29 cellular contexts compared by ENCODE assay signal in genomic region chr2:17876590-17876989, GRCh38. TPM values are rescaled to one million over a fixed set of nuclear protein-coding genes. Genes with fewer than 3 reads are reported as not detected.
"Had no signal": no experiment of that assay in that cellular context is flagged by ENCODE, and none has a peak within 500 bp of the region (broad histone marks: within the 10 kb centered on the region; RNA-seq: fewer than 3 reads in every experiment).

No MANE protein-coding gene starts in this region.

- H3K4me1 ChIP-seq: parathyroid adenoma had no signal

- H3K4me3 ChIP-seq: gastroesophageal sphincter, suprapubic skin, tibial nerve had no signal

- H3K36me3 Mint-ChIP-seq: activated CD8-positive, alpha-beta memory T cell treated with anti-CD3 and anti-CD28 coated beads, Interleukin-2, amount 10 ng/mL, durations not matched to agents 7 days and 5 days; activated naive CD8-positive, alpha-beta T cell treated with anti-CD3 and anti-CD28 coated beads, Interleukin-2, amount 10 ng/mL, durations not matched to agents 7 days and 5 days; naive thymus-derived CD8-positive, alpha-beta T cell had no signal

- H3K4me3 Mint-ChIP-seq: activated CD8-positive, alpha-beta memory T cell treated with anti-CD3 and anti-CD28 coated beads, Interleukin-2, amount 10 ng/mL, durations not matched to agents 7 days and 5 days; activated CD8-positive, alpha-beta T cell treated with anti-CD3 and anti-CD28 coated beads, Interleukin-2, amount 10 ng/mL, durations not matched to agents 7 days and 5 days; activated naive CD8-positive, alpha-beta T cell treated with anti-CD3 and anti-CD28 coated beads, Interleukin-2, amount 10 ng/mL, durations not matched to agents 7 days and 5 days had no signal

- H3K27ac ChIP-seq: gastroesophageal sphincter, parathyroid adenoma, suprapubic skin, tibial nerve, WERI-Rb-1 had no signal

- H3K9me3 Mint-ChIP-seq: activated naive CD8-positive, alpha-beta T cell treated with anti-CD3 and anti-CD28 coated beads, Interleukin-2, amount 10 ng/mL, durations not matched to agents 7 days and 5 days; effector memory CD8-positive, alpha-beta T cell; T-helper 1 cell treated with Interleukin-12 subunit alpha and Interleukin-12 subunit beta and Interleukin-4 antibody, amounts not matched to agents 30 μg/mL and 1 μg/mL, for 36 hours had no signal

- H3K9me3 ChIP-seq: gastroesophageal sphincter, suprapubic skin, tibial nerve had no signal

- H3K27ac Mint-ChIP-seq: activated CD8-positive, alpha-beta memory T cell treated with anti-CD3 and anti-CD28 coated beads, Interleukin-2, amount 10 ng/mL, durations not matched to agents 7 days and 5 days; activated CD8-positive, alpha-beta T cell treated with anti-CD3 and anti-CD28 coated beads, Interleukin-2, amount 10 ng/mL, durations not matched to agents 7 days and 5 days; activated naive CD8-positive, alpha-beta T cell treated with anti-CD3 and anti-CD28 coated beads, Interleukin-2, amount 10 ng/mL, durations not matched to agents 7 days and 5 days; effector memory CD8-positive, alpha-beta T cell; T-helper 1 cell treated with Interleukin-12 subunit alpha and Interleukin-12 subunit beta and Interleukin-4 antibody, amounts not matched to agents 30 μg/mL and 1 μg/mL, for 36 hours had no signal

- ATAC-seq: activated CD8-positive, alpha-beta memory T cell treated with anti-CD3 and anti-CD28 coated beads, Interleukin-2, amount 10 ng/mL, durations not matched to agents 7 days and 5 days; activated CD8-positive, alpha-beta T cell treated with anti-CD3 and anti-CD28 coated beads, Interleukin-2, amount 10 ng/mL, durations not matched to agents 7 days and 5 days; effector memory CD8-positive, alpha-beta T cell; gastroesophageal sphincter; left colon; naive thymus-derived CD8-positive, alpha-beta T cell; right cardiac atrium had no signal

- H3K9ac ChIP-seq: parathyroid adenoma had no signal

- DNase-seq: activated CD4-positive, alpha-beta T cell treated with anti-CD3 and anti-CD28 coated beads for 1 hour; activated CD8-positive, alpha-beta memory T cell treated with anti-CD3 and anti-CD28 coated beads, Interleukin-2, amount 10 ng/mL, durations not matched to agents 7 days and 5 days; activated CD8-positive, alpha-beta T cell treated with anti-CD3 and anti-CD28 coated beads, Interleukin-2, amount 10 ng/mL, durations not matched to agents 7 days and 5 days; activated naive CD4-positive, alpha-beta T cell; activated naive CD8-positive, alpha-beta T cell treated with anti-CD3 and anti-CD28 coated beads, Interleukin-2, amount 10 ng/mL, durations not matched to agents 7 days and 5 days; activated T-cell treated with anti-CD3 and anti-CD28 coated beads, Interleukin-2, amount 50 U/mL, for 48 hours; amniotic stem cell; caudate nucleus; cortex of kidney; effector memory CD8-positive, alpha-beta T cell; head of caudate nucleus; hippocampal formation; kidney; left colon; midbrain; naive thymus-derived CD8-positive, alpha-beta T cell; nucleus accumbens; right cardiac atrium; stimulated activated CD4-positive, alpha-beta T cell treated with anti-CD3 and anti-CD28 coated beads, Interleukin-15, amount 100 ng/mL, for 24 hours; stimulated activated CD4-positive, alpha-beta T cell treated with anti-CD3 and anti-CD28 coated beads, Interleukin-2, amount 100 ng/mL, for 24 hours; stimulated activated naive CD4-positive, alpha-beta T cell; SW 1271; T1000; WERI-Rb-1 had no signal

- H3K36me3 ChIP-seq: gastroesophageal sphincter, suprapubic skin, tibial nerve had no signal

- H2AFZ ChIP-seq: parathyroid adenoma had no signal

RNA-seq across cellular contexts. Expression of gene KCNS3, which starts 1.9 kb away (rescaled TPM):
- total RNA-seq: activated CD8-positive, alpha-beta memory T cell treated with anti-CD3 and anti-CD28 coated beads, Interleukin-2, amount 10 ng/mL, durations not matched to agents 7 days and 5 days; activated CD8-positive, alpha-beta T cell treated with anti-CD3 and anti-CD28 coated beads, Interleukin-2, amount 10 ng/mL, durations not matched to agents 7 days and 5 days; activated naive CD8-positive, alpha-beta T cell treated with anti-CD3 and anti-CD28 coated beads, Interleukin-2, amount 10 ng/mL, durations not matched to agents 7 days and 5 days; naive thymus-derived CD8-positive, alpha-beta T cell had no signal
- polyA plus RNA-seq: naive thymus-derived CD8-positive, alpha-beta T cell had no signal
